28 cellular contexts compared by ENCODE assay signal in the genomic region with DNA sequence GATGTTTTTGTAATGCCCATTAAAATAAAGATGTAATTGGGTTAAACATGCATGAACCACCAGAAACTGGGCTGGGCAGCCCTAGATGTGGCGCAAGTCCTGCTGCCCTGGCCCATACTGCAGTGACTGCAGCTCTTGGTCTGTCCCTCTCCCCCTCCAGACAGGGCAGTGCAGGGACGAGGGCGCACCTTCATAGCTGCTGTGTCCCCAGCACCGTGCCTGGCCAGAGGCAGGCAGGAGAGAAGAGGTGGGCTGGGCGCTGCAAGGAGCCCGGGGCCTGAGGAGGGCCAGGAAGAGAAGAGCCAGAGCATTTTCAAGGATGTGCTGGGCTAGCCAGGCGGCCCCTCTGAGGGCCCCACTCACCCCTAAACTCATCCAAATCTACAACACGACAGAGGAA.
"Had no signal": no experiment of that assay in that cellular context is flagged by ENCODE, and none has a peak within 500 bp of the region (broad histone marks: within the 10 kb centered on the region; RNA-seq: fewer than 3 reads in every experiment).

No MANE protein-coding gene starts in this region.

- H3K36me3 ChIP-seq: adrenal gland, breast epithelium, Peyer's patch had no signal

- H3K9me3 Mint-ChIP-seq: activated CD4-positive, alpha-beta memory T cell treated with anti-CD3 and anti-CD28 coated beads for 36 hours; activated naive CD4-positive, alpha-beta T cell treated with anti-CD3 and anti-CD28 coated beads for 36 hours; activated naive CD4-positive, alpha-beta T cell treated with anti-CD3 and anti-CD28 coated beads, Interleukin-2, amount 50 U/mL, for 72 hours; activated T-cell treated with anti-CD3 and anti-CD28 coated beads, Interleukin-2, amount 50 U/mL, for 4 hours; activated T-helper 1 cell treated with anti-CD3 and anti-CD28 coated beads, Interleukin-12 subunit alpha, Interleukin-12 subunit beta, Interleukin-2, Interleukin-4 antibody, amounts not matched to agents 30 ng/mL and 10 ng/mL and 1 ng/mL, durations not matched to agents 14 hours and 24 hours and 36 hours; T-helper 2 cell treated with Interferon-gamma antibody and Interleukin-4, amounts not matched to agents 5 μg/mL and 100 μg/mL, for 36 hours had no signal

- H3K27me3 ChIP-seq: adrenal gland, body of pancreas, breast epithelium, Peyer's patch had no signal

- DNase-seq: activated CD4-positive, alpha-beta memory T cell treated with anti-CD3 and anti-CD28 coated beads for 36 hours; activated CD4-positive, alpha-beta T cell treated with anti-CD3 and anti-CD28 coated beads for 4 hours; activated CD4-positive, alpha-beta T cell treated with anti-CD3 and anti-CD28 coated beads, Interleukin-2, amount 50 U/mL, for 1 hour; activated CD8-positive, alpha-beta memory T cell treated with anti-CD3 and anti-CD28 coated beads, Interleukin-2, amount 50 U/mL, for 4 hours; activated gamma-delta T cell treated with Interleukin-2 at 50 U/mL for 16 hours; activated naive CD4-positive, alpha-beta T cell treated with anti-CD3 and anti-CD28 coated beads for 36 hours; activated T-cell treated with anti-CD3 and anti-CD28 coated beads for 4 hours; activated T-cell treated with anti-CD3 and anti-CD28 coated beads, Interleukin-2, amount 50 U/mL, for 4 hours; adrenal gland; body of pancreas; Karpas-422; KBM-7; NCI-H1048; NCI-H1436 treated with DMSO at 0.1 percent for 48 hours; NCI-H1694 treated with DMSO at 0.1 percent for 48 hours; NCI-H2029; NCI-H345; NCI-H526; NCI-H748 treated with DMSO at 0.1 percent for 48 hours; NK-92 treated with Interleukin-12 subunit alpha and Interleukin-12 subunit beta, amount 100 ng/mL, for 24 hours; PC-3; Peyer's patch; RPMI8226 had no signal

- ATAC-seq: activated CD4-positive, CD25-positive, alpha-beta regulatory T cell treated with anti-CD3 and anti-CD28 coated beads, Interleukin-2, amount 50 U/mL, for 24 hours; activated naive CD4-positive, alpha-beta T cell treated with anti-CD3 and anti-CD28 coated beads, Interleukin-2, amount 50 U/mL, for 72 hours; activated T-cell treated with anti-CD3 and anti-CD28 coated beads, Interleukin-2, amount 50 U/mL, for 4 hours; body of pancreas; PC-3 had no signal

- H3K9me3 ChIP-seq: adrenal gland, body of pancreas, breast epithelium, Peyer's patch had no signal

- H3K4me3 ChIP-seq: adrenal gland, body of pancreas, breast epithelium, Peyer's patch had no signal

- H3K4me1 ChIP-seq: adrenal gland, body of pancreas, breast epithelium had no signal

- H3K27me3 Mint-ChIP-seq: activated CD4-positive, alpha-beta memory T cell treated with anti-CD3 and anti-CD28 coated beads for 36 hours had no signal

- H3K4me3 Mint-ChIP-seq: activated CD4-positive, alpha-beta memory T cell treated with anti-CD3 and anti-CD28 coated beads for 36 hours; activated naive CD4-positive, alpha-beta T cell treated with anti-CD3 and anti-CD28 coated beads for 36 hours; activated T-cell treated with anti-CD3 and anti-CD28 coated beads, Interleukin-2, amount 50 U/mL, for 4 hours; activated T-helper 1 cell treated with anti-CD3 and anti-CD28 coated beads, Interleukin-12 subunit alpha, Interleukin-12 subunit beta, Interleukin-2, Interleukin-4 antibody, amounts not matched to agents 30 ng/mL and 10 ng/mL and 1 ng/mL, durations not matched to agents 14 hours and 24 hours and 36 hours; T-helper 2 cell treated with Interferon-gamma antibody and Interleukin-4, amounts not matched to agents 5 μg/mL and 100 μg/mL, for 36 hours had no signal

- H3K27ac ChIP-seq: adrenal gland, body of pancreas, breast epithelium, Peyer's patch had no signal

- H3K36me3 Mint-ChIP-seq: activated CD4-positive, alpha-beta memory T cell treated with anti-CD3 and anti-CD28 coated beads for 36 hours; activated naive CD4-positive, alpha-beta T cell treated with anti-CD3 and anti-CD28 coated beads, Interleukin-2, amount 50 U/mL, for 72 hours had no signal

- H3K27ac Mint-ChIP-seq: activated CD4-positive, alpha-beta memory T cell treated with anti-CD3 and anti-CD28 coated beads for 36 hours; activated naive CD4-positive, alpha-beta T cell treated with anti-CD3 and anti-CD28 coated beads for 36 hours; activated naive CD4-positive, alpha-beta T cell treated with anti-CD3 and anti-CD28 coated beads, Interleukin-2, amount 50 U/mL, for 72 hours; activated T-helper 1 cell treated with anti-CD3 and anti-CD28 coated beads, Interleukin-12 subunit alpha, Interleukin-12 subunit beta, Interleukin-2, Interleukin-4 antibody, amounts not matched to agents 30 ng/mL and 10 ng/mL and 1 ng/mL, durations not matched to agents 14 hours and 24 hours and 36 hours; T-helper 2 cell treated with Interferon-gamma antibody and Interleukin-4, amounts not matched to agents 5 μg/mL and 100 μg/mL, for 36 hours had no signal
